8 cellular contexts compared by ENCODE assay signal in the genomic region with DNA sequence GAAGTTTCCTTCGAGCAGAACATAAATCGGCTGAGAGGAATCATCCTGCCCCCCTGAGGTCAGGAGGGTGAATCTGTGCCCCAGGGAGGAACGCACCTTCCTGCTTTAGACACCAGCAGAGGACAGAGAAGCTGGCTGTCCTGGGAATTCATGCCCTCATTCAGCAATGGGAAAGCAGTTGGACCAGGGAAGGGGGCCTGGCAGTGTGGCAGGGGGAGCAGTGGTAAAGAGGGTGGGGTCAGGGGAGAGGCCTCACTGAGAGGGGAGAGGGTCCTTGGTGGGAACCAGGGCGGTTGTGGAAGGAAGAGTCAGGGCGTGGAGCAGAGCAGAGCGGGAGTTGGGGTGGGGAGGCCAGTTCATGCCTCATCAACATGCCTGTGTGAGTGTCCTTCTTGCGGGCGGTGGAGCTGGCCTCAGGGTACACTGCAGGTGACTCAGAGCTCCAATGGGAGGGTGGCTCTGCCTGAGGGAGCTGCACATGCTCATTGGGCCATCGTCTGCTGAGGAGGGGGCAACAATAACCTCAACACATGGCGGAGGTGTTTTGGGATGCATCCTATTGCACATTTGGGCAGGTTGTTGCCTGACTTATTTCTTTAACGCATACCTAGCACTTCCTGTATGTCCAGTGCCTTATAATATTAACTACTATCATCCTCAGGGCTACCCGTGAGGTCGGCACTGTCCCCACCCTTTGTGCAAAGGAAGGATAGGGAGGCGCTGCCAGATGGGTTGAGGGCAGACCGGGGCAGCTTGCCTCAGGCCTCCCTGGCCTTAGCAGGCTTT. TPM values are rescaled to one million over a fixed set of nuclear protein-coding genes. Genes with fewer than 3 reads are reported as not detected.
DNase-seq lines count a peak whose midpoint lies in the region; ATAC-seq, FAIRE-seq and TF ChIP-seq lines count a peak whose summit lies in the region.
"Had no signal": no experiment of that assay in that cellular context is flagged by ENCODE, and none has a peak within 500 bp of the region (broad histone marks: within the 10 kb centered on the region; RNA-seq: fewer than 3 reads in every experiment).

No MANE protein-coding gene starts in this region.

- no peak overlapping the region for H3K4me2 ChIP-seq in K562 (ENCODE audit: insufficient read depth, low read length)

- intact Hi-C loops in K562 (cut with micrococcal nuclease) = no loop called here
- intact Hi-C loops in tibial artery (cut with DNase I; ENCODE audit: low total_unique reads) = no loop called here

- H3K27me3 ChIP-seq in K562 (ENCODE audit: control insufficient read depth in 2 of 2, insufficient read depth in 2 of 2, low read length in 2 of 2) = no peaks in the 10 kb centered on the region
- H3K27me3 ChIP-seq in layer of hippocampus (ENCODE audit: control insufficient read depth, insufficient read depth, low read length) = no peaks in the 10 kb centered on the region
- no peaks in the 10 kb centered on the region for H3K27me3 ChIP-seq in tibial artery

- peak overlapping the region in 1 of 2 experiments; percentile 39; a peak in 2 of 4 replicates for H3K9ac ChIP-seq in K562 (ENCODE audit: insufficient read depth in 1 of 2, low read depth in 2 of 2, low read length in 2 of 2)

- ATAC-seq in K562 = peak; percentile 4; the same call in 2 of the 3 replicates
- no peak for ATAC-seq in stimulated activated naive CD8-positive, alpha-beta T cell treated with anti-CD3 and anti-CD28 coated beads, Interleukin-15, Interleukin-2, amounts not matched to agents 100 U/mL and 50 U/mL, for 24 hours

- H3K9me1 ChIP-seq in K562 (ENCODE audit: control insufficient read depth, insufficient read depth, low read length) = peaks cover 40% of the 10 kb centered on the region

- H4K20me1 ChIP-seq in K562 (replicated peaks; ENCODE audit: control insufficient read depth, insufficient read depth, low read length) = peaks cover 78% of the 10 kb centered on the region

- no peak overlapping the region for H3K4me3 ChIP-seq in K562
- H3K4me3 ChIP-seq in tibial artery = no peak overlapping the region

- CTCF ChIA-PET in K562 (lab: Yijun Ruan, JAX; ENCODE audit: low intra/inter-chr PET ratio) = no interaction called here

- H3K36me3 ChIP-seq in K562 (ENCODE audit: control insufficient read depth, insufficient read depth, low read length) (peaks cover 84% of the 10 kb centered on the region), tibial artery (peaks cover 0 to 21% (median 13%) of the 10 kb centered on the region in 3 donors)

- DNase-seq in HS-27A (ENCODE audit: low read depth) (peak; percentile 59), K562 (ENCODE audit: extremely low read depth in 1 of 4, low spot score in 3 of 4) (no peak), tibial artery (no peak), NCI-H2227 treated with DMSO at 0.1 percent for 48 hours (lab: John Stamatoyannopoulos, UW) (no peak), NCI-H187 treated with DMSO at 0.1 percent for 48 hours (lab: John Stamatoyannopoulos, UW) (no peak)
- DNase-seq in stimulated activated naive CD8-positive, alpha-beta T cell treated with anti-CD3 and anti-CD28 coated beads, Interleukin-15, Interleukin-2, amounts not matched to agents 100 U/mL and 50 U/mL, for 24 hours = no peak
- DNase-seq: foreskin melanocyte had no signal

- H3K4me1 ChIP-seq in K562 (replicated peaks in 1 of 2; ENCODE audit: control insufficient read depth in 2 of 2, insufficient read depth in 2 of 2, low read length in 2 of 2) (peaks cover 14 to 52% of the 10 kb centered on the region in 2 experiments), tibial artery (peaks cover 6 to 75% (median 51%) of the 10 kb centered on the region in 4 donors)

- in situ Hi-C loops in K562 (cut with MboI) = no loop called here

- no peak for FAIRE-seq in K562 (lab: Jason Lieb, UNC)

- no peak for TF ChIP-seq RAD21 in K562 (CRISPR knock-in tag; conservative IDR thresholded peaks at IDR 0.05 in 1 of 2, IDR thresholded peaks at IDR 0.05 in 1 of 2)

- no peak for TF ChIP-seq POLR2A in K562 (conservative IDR thresholded peaks at IDR 0.05)

- H3K9me3 ChIP-seq in K562 (replicated peaks; ENCODE audit: control insufficient read depth, insufficient read depth, low read depth, low read length) (no peaks in the 10 kb centered on the region), tibial artery (no peaks in the 10 kb centered on the region)

- H2AFZ ChIP-seq in K562 (ENCODE audit: low read depth, low read length) = no peak overlapping the region

- WGBS in K562 (ENCODE audit: insufficient coverage, low coverage, missing lambda C conversion rate) = 88% methylated on average over 15 of the region's 15 CpGs

- no TSS peak for BruUV-seq in K562 (replicated peaks; lab: Mats Ljungman, UMichigan)

- H3K27ac ChIP-seq in K562 (ENCODE audit: extremely low read depth, low read depth, low read length) (no peak overlapping the region), layer of hippocampus (ENCODE audit: low read depth, low read length) (peak overlapping the region; percentile 69), tibial artery (peak overlapping the region; percentile 80 to 84)

- no peak for TF ChIP-seq EP300 in K562 (IDR thresholded peaks at IDR 0.05; ENCODE audit: low read length)

- peaks cover 95% of the 10 kb centered on the region for H3K79me2 ChIP-seq in K562 (ENCODE audit: control insufficient read depth, insufficient read depth, low read length)

- TF ChIP-seq CTCF in K562 (IDR thresholded peaks at IDR 0.05 in 2 of 3, conservative IDR thresholded peaks at IDR 0.05 in 1 of 3; ENCODE audit: insufficient read depth in 2 of 3, low read depth in 1 of 3, low read length in 3 of 3) (no peak), tibial artery (IDR thresholded peaks at IDR 0.05) (no peak)

- POLR2A ChIA-PET in K562 (lab: Yijun Ruan, JAX) = interaction anchor here (0.6 to 68.9 kb wide), 4 partner anchors 11 to 79 kb away, joined by 3 to 1693 read pairs (median 850); a partner anchor contains a TSS

TF ChIP-seq in K562, 482 proteins besides CTCF, POLR2A, EP300 and RAD21 (continues in another document):
- TF ChIP-seq PHF20 (IDR thresholded peaks at IDR 0.05; ENCODE audit: partially characterized antibody) (no peak), MYC (IDR thresholded peaks at IDR 0.05; ENCODE audit: low read depth, low read length) (no peak), MYC (CRISPR knock-in tag; IDR thresholded peaks at IDR 0.05; ENCODE audit: borderline replicate concordance, low read depth) (0 out of 2 replicates have a peak, but pooled peaks have one; percentile 21), MYNN (IDR thresholded peaks at IDR 0.05) (no peak), MYNN (CRISPR knock-in tag; IDR thresholded peaks at IDR 0.05) (no peak), C11orf30 (IDR thresholded peaks at IDR 0.05; ENCODE audit: low read depth) (no peak), LARP7 (IDR thresholded peaks at IDR 0.05) (no peak), NCOA4 (IDR thresholded peaks at IDR 0.05; ENCODE audit: partially characterized antibody) (no peak), JUNB (CRISPR knock-in tag; conservative IDR thresholded peaks at IDR 0.05) (no peak)
- TF ChIP-seq, protein P1, sequence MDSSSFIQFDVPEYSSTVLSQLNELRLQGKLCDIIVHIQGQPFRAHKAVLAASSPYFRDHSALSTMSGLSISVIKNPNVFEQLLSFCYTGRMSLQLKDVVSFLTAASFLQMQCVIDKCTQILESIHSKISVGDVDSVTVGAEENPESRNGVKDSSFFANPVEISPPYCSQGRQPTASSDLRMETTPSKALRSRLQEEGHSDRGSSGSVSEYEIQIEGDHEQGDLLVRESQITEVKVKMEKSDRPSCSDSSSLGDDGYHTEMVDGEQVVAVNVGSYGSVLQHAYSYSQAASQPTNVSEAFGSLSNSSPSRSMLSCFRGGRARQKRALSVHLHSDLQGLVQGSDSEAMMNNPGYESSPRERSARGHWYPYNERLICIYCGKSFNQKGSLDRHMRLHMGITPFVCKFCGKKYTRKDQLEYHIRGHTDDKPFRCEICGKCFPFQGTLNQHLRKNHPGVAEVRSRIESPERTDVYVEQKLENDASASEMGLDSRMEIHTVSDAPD (CRISPR knock-in tag; IDR thresholded peaks at IDR 0.05) = no peak

RNA-seq across cellular contexts. Expression of a gene that starts 23.2 kb away (rescaled TPM):
- total RNA-seq in K562 (2011; cell fraction: chromatin; rRNA removed; ENCODE audit: low replicate concordance) = 482 and 971 TPM in 2 replicates
- total RNA-seq in K562 (2011; cell fraction: nucleolus; rRNA removed) = 663 TPM in 2 replicates
- total RNA-seq in K562 (2011; cell fraction: nucleoplasm; rRNA removed) = 469 and 476 TPM in 2 replicates
- total RNA-seq in K562 (2014; rRNA removed) = 72.6 and 103 TPM in 2 replicates
- 26.1 and 26.4 TPM in 2 replicates for total RNA-seq in K562 (2014; rRNA removed; fragmentation: Illumina TruSeq; extraction: Trizol)
- 59.2 and 60.1 TPM in 2 replicates for total RNA-seq in K562 (2015; rRNA removed; fragmentation: Illumina TruSeq; extraction: Trizol)
- total RNA-seq in K562 (2021) = 264 and 271 TPM in 2 replicates
- 40.4 and 111 TPM in 2 replicates for polyA plus RNA-seq in K562 (2011; rRNA removed)
- polyA plus RNA-seq in K562 (2011; cell fraction: cytosol; rRNA removed) = 75.5 and 117 TPM in 2 replicates
- polyA plus RNA-seq in K562 (2011; cell fraction: nucleus; rRNA removed) = 369 and 471 TPM in 2 replicates
- polyA plus RNA-seq in K562 (2012) = 148 and 229 TPM in 2 replicates
- polyA plus RNA-seq in K562 (2014; fragmentation: Illumina TruSeq; extraction: Trizol) = 76.0 and 122 TPM in 2 replicates
- polyA plus RNA-seq in K562 (2014; fragmentation: Nextera tagmentation; extraction: Ambion mirVana) = 1 to 10 TPM; 4.0 to 5.2 TPM
- polyA plus RNA-seq in K562 (2014; rRNA removed) = 102 and 130 TPM in 2 replicates
- 98.8 and 108 TPM in 2 replicates for polyA minus RNA-seq in K562 (2011; rRNA and poly(A)+ RNA removed)
- 188 and 326 TPM in 2 replicates for polyA minus RNA-seq in K562 (2011; cell fraction: cytosol; rRNA and poly(A)+ RNA removed)
- polyA minus RNA-seq in K562 (2011; cell fraction: nucleus; rRNA and poly(A)+ RNA removed) = 310 and 409 TPM in 2 replicates

RNA-seq across cellular contexts. Expression of a gene that starts 35.0 kb away (rescaled TPM):
- 116 and 152 TPM in 2 replicates for total RNA-seq in K562 (2011; cell fraction: chromatin; rRNA removed; ENCODE audit: low replicate concordance)
- total RNA-seq in K562 (2011; cell fraction: nucleolus; rRNA removed) = 68.5 and 75.0 TPM in 2 replicates
- total RNA-seq in K562 (2011; cell fraction: nucleoplasm; rRNA removed) = 88.1 and 101 TPM in 2 replicates
- 15.1 and 15.6 TPM in 2 replicates for total RNA-seq in K562 (2014; rRNA removed)
- 13.5 and 15.3 TPM in 2 replicates for total RNA-seq in K562 (2014; rRNA removed; fragmentation: Illumina TruSeq; extraction: Trizol)
- total RNA-seq in K562 (2015; rRNA removed; fragmentation: Illumina TruSeq; extraction: Trizol) = 15.2 and 15.7 TPM in 2 replicates
- total RNA-seq in K562 (2021) = 20.1 and 21.1 TPM in 2 replicates
- 25.6 and 43.0 TPM in 2 replicates for polyA plus RNA-seq in K562 (2011; rRNA removed)
- 24.5 and 36.2 TPM in 2 replicates for polyA plus RNA-seq in K562 (2011; cell fraction: cytosol; rRNA removed)
- polyA plus RNA-seq in K562 (2011; cell fraction: nucleus; rRNA removed) = 73.7 and 92.5 TPM in 2 replicates
- 15.0 and 42.6 TPM in 2 replicates for polyA plus RNA-seq in K562 (2012)
- 15.4 and 16.5 TPM in 2 replicates for polyA plus RNA-seq in K562 (2014; fragmentation: Illumina TruSeq; extraction: Trizol)
- 1 to 10 TPM; 1.3 to 1.8 TPM for polyA plus RNA-seq in K562 (2014; fragmentation: Nextera tagmentation; extraction: Ambion mirVana)
- 15.8 and 18.6 TPM in 2 replicates for polyA plus RNA-seq in K562 (2014; rRNA removed)
- 24.1 and 42.3 TPM in 2 replicates for polyA minus RNA-seq in K562 (2011; rRNA and poly(A)+ RNA removed)
- 13.4 and 21.4 TPM in 2 replicates for polyA minus RNA-seq in K562 (2011; cell fraction: cytosol; rRNA and poly(A)+ RNA removed)
- 36.2 and 65.9 TPM in 2 replicates for polyA minus RNA-seq in K562 (2011; cell fraction: nucleus; rRNA and poly(A)+ RNA removed)
